ENCODE assay signal across 1 cellular context in genomic region chr3:149375164-149375823, GRCh38.
TF ChIP-seq lines count a peak whose summit lies in the region.

No MANE protein-coding gene starts in this region.

TF ChIP-seq in HepG2, 621 proteins besides CTCF, POLR2A, EP300 and RAD21 (continued from another document and continues in another):
- peak in 1 of 2 experiments; percentile 34; a peak in 1 of 4 replicates for TF ChIP-seq REST (IDR thresholded peaks at IDR 0.05; ENCODE audit: borderline replicate concordance in 1 of 2, low read depth in 1 of 2, low read length in 2 of 2)
- no peak for TF ChIP-seq ZNF674 (CRISPR knock-in tag; IDR thresholded peaks at IDR 0.05; ENCODE audit: low read depth)
- TF ChIP-seq HINFP (CRISPR knock-in tag; IDR thresholded peaks at IDR 0.05; ENCODE audit: low read depth) = no peak
- no peak for TF ChIP-seq ZEB1 (IDR thresholded peaks at IDR 0.05; ENCODE audit: insufficient replicate concordance, low read depth)
- no peak for TF ChIP-seq SOX5 (CRISPR knock-in tag; IDR thresholded peaks at IDR 0.05; ENCODE audit: borderline replicate concordance)
- no peak for TF ChIP-seq ZNF143 (CRISPR knock-in tag; IDR thresholded peaks at IDR 0.05)
- TF ChIP-seq NFYC (CRISPR knock-in tag; IDR thresholded peaks at IDR 0.05) = no peak
- peak; percentile 29 for TF ChIP-seq RBM39 (IDR thresholded peaks at IDR 0.05; ENCODE audit: low read depth, low read length, poor library complexity, severe bottlenecking)
- no peak for TF ChIP-seq HDAC6 (IDR thresholded peaks at IDR 0.05; ENCODE audit: low read depth, low read length)
- no peak for TF ChIP-seq AKAP8 (CRISPR knock-in tag; IDR thresholded peaks at IDR 0.05)
- TF ChIP-seq POLR2G (IDR thresholded peaks at IDR 0.05; ENCODE audit: low read depth, low read length) = peak; percentile 78
- no peak for TF ChIP-seq FOXJ3 (CRISPR knock-in tag; IDR thresholded peaks at IDR 0.05; ENCODE audit: borderline replicate concordance)
- peak; percentile 60 for TF ChIP-seq POLR2AphosphoS5 (IDR thresholded peaks at IDR 0.05; ENCODE audit: low read depth, low read length)
- 0 out of 2 replicates have a peak, but pooled peaks have one; percentile 35 for TF ChIP-seq ELF4 (CRISPR knock-in tag; IDR thresholded peaks at IDR 0.05; ENCODE audit: borderline replicate concordance)
- TF ChIP-seq ZNF580 (CRISPR knock-in tag; IDR thresholded peaks at IDR 0.05; ENCODE audit: borderline replicate concordance, low read depth) = 0 out of 2 replicates have a peak, but pooled peaks have one; percentile 29
- TF ChIP-seq CHD2 (IDR thresholded peaks at IDR 0.05; ENCODE audit: low read depth, low read length) = no peak
- TF ChIP-seq ZNF574 (CRISPR knock-in tag; IDR thresholded peaks at IDR 0.05) = 0 out of 2 replicates have a peak, but pooled peaks have one; percentile 32
- TF ChIP-seq BRF2 (CRISPR knock-in tag; IDR thresholded peaks at IDR 0.05) = no peak
- no peak for TF ChIP-seq FOXK1 (CRISPR knock-in tag; IDR thresholded peaks at IDR 0.05; ENCODE audit: borderline replicate concordance, low read depth)
- TF ChIP-seq ZNF296 (CRISPR knock-in tag; conservative IDR thresholded peaks at IDR 0.05) = no peak
- 0 out of 2 replicates have a peak, but pooled peaks have one; percentile 33 for TF ChIP-seq ZMYM4 (CRISPR knock-in tag; IDR thresholded peaks at IDR 0.05)
- TF ChIP-seq POLR2AphosphoS2 (IDR thresholded peaks at IDR 0.05; ENCODE audit: low read depth, low read length) = 0 out of 2 replicates have a peak, but pooled peaks have one; percentile 41
- TF ChIP-seq ZNF784 (CRISPR knock-in tag; IDR thresholded peaks at IDR 0.05; ENCODE audit: borderline replicate concordance) = peak; percentile 69; the same call in 1 of the 2 replicates
- peak; percentile 18; the same call in 1 of the 2 replicates for TF ChIP-seq HDAC2 (CRISPR knock-in tag; IDR thresholded peaks at IDR 0.05)
- TF ChIP-seq KDM2A (CRISPR knock-in tag; IDR thresholded peaks at IDR 0.05; ENCODE audit: borderline replicate concordance, low read depth) = no peak
- TF ChIP-seq MTF2 (CRISPR knock-in tag; IDR thresholded peaks at IDR 0.05; ENCODE audit: borderline replicate concordance) = no peak
- TF ChIP-seq MBD4 (IDR thresholded peaks at IDR 0.05; ENCODE audit: borderline replicate concordance, low read length) = no peak
- TF ChIP-seq CEBPB (IDR thresholded peaks at IDR 0.05; ENCODE audit: borderline replicate concordance, low read depth, low read length) = no peak
- no peak for TF ChIP-seq ZNF335 (CRISPR knock-in tag; IDR thresholded peaks at IDR 0.05)
- 0 out of 2 replicates have a peak, but pooled peaks have one; percentile 24 for TF ChIP-seq TBX2 (CRISPR knock-in tag; IDR thresholded peaks at IDR 0.05; ENCODE audit: borderline replicate concordance)
- peak; percentile 36 for TF ChIP-seq ASH2L (IDR thresholded peaks at IDR 0.05; ENCODE audit: insufficient read length, low read depth, low read length)
- TF ChIP-seq ZFP90 (CRISPR knock-in tag; IDR thresholded peaks at IDR 0.05; ENCODE audit: borderline replicate concordance) = no peak
- no peak for TF ChIP-seq ONECUT2 (CRISPR knock-in tag; IDR thresholded peaks at IDR 0.05)
- no peak for TF ChIP-seq ZNF782 (CRISPR knock-in tag; IDR thresholded peaks at IDR 0.05; ENCODE audit: borderline replicate concordance)
- TF ChIP-seq ZNF326 (CRISPR knock-in tag; IDR thresholded peaks at IDR 0.05; ENCODE audit: borderline replicate concordance) = no peak
- TF ChIP-seq ZNF800 (CRISPR knock-in tag; IDR thresholded peaks at IDR 0.05) = 0 out of 2 replicates have a peak, but pooled peaks have one; percentile 29
- TF ChIP-seq SNAPC5 (CRISPR knock-in tag; IDR thresholded peaks at IDR 0.05; ENCODE audit: borderline replicate concordance) = 0 out of 2 replicates have a peak, but pooled peaks have one; percentile 63
- TF ChIP-seq EED (CRISPR knock-in tag; IDR thresholded peaks at IDR 0.05) = no peak
- TF ChIP-seq ZSCAN25 (CRISPR knock-in tag; IDR thresholded peaks at IDR 0.05) = no peak
- TF ChIP-seq TEF (CRISPR knock-in tag; IDR thresholded peaks at IDR 0.05) = no peak
- TF ChIP-seq RBFOX2 (IDR thresholded peaks at IDR 0.05; ENCODE audit: low read depth, low read length) = peak; percentile 89; the same call in 1 of the 2 replicates
- 0 out of 2 replicates have a peak, but pooled peaks have one; percentile 10 for TF ChIP-seq ELF3 (CRISPR knock-in tag; IDR thresholded peaks at IDR 0.05)
- TF ChIP-seq IKZF4 (CRISPR knock-in tag; IDR thresholded peaks at IDR 0.05; ENCODE audit: borderline replicate concordance, low read depth, not compliant biosample characterization) = no peak
- no peak for TF ChIP-seq NR1H2 (CRISPR knock-in tag; IDR thresholded peaks at IDR 0.05; ENCODE audit: borderline replicate concordance, low read depth)
- no peak for TF ChIP-seq TCF7 (IDR thresholded peaks at IDR 0.05; ENCODE audit: low read depth)
- TF ChIP-seq ETS1 (CRISPR knock-in tag; IDR thresholded peaks at IDR 0.05) = no peak
- TF ChIP-seq FOXP4 (CRISPR knock-in tag; IDR thresholded peaks at IDR 0.05) = peak; percentile 26; the same call in 1 of the 2 replicates
- TF ChIP-seq ZSCAN21 (CRISPR knock-in tag; IDR thresholded peaks at IDR 0.05; ENCODE audit: borderline replicate concordance) = no peak
- 0 out of 2 replicates have a peak, but pooled peaks have one; percentile 66 for TF ChIP-seq ZC3H13 (CRISPR knock-in tag; IDR thresholded peaks at IDR 0.05)
- no peak for TF ChIP-seq ARNT2 (CRISPR knock-in tag; IDR thresholded peaks at IDR 0.05; ENCODE audit: low read depth)
- TF ChIP-seq TAF1 (CRISPR knock-in tag; IDR thresholded peaks at IDR 0.05) = peak; percentile 46; the same call in 1 of the 2 replicates
